In genomic region chr16:29745853-29746345, GRCh38 we compare ENCODE assay signal across 10 cellular contexts. TPM values are rescaled to one million over a fixed set of nuclear protein-coding genes. Genes with fewer than 3 reads are reported as not detected.
DNase-seq lines count a peak whose midpoint lies in the region; ATAC-seq and TF ChIP-seq lines count a peak whose summit lies in the region.
"Had no signal": no experiment of that assay in that cellular context is flagged by ENCODE, and none has a peak within 500 bp of the region (broad histone marks: within the 10 kb centered on the region; RNA-seq: fewer than 3 reads in every experiment).

A gene with protein sequence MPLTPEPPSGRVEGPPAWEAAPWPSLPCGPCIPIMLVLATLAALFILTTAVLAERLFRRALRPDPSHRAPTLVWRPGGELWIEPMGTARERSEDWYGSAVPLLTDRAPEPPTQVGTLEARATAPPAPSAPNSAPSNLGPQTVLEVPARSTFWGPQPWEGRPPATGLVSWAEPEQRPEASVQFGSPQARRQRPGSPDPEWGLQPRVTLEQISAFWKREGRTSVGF (minus strand): TSS chr16:29745990. CDS start chr16:29744951, 1,039 bp downstream.

- peaks cover 42% of the 10 kb centered on the region for H3K36me3 Mint-ChIP-seq in activated B cell treated with CpG ODN at 0.5 μM for 24 hours (ENCODE audit: low read depth)
- H3K36me3 Mint-ChIP-seq in dendritic cell treated with granulocyte-macrophage colony-stimulating factor and Interleukin-4, amounts not matched to agents 40 ng/mL and 50 ng/mL, for 4 days (ENCODE audit: low read depth) = peaks cover 45% of the 10 kb centered on the region

- peak within 1 kb of the TSS in 1 of 4 donors; percentile 14 for H3K27ac ChIP-seq in sigmoid colon

- CTCF ChIA-PET in activated B cell treated with CpG ODN at 0.5 μM for 24 hours (lab: Charles Lee) = interaction anchor here (1.1 kb wide), 1 partner anchor 44 kb away, joined by 4 read pairs; no protein-coding TSS in a partner anchor

- intact Hi-C loops in activated B cell treated with CpG ODN at 0.5 μM for 24 hours (cut with micrococcal nuclease) (loop anchor here (1.0 to 5.0 kb wide), 3 partner anchors 44 to 216 kb away; partner anchors contain the start of genes KIF22 and TMEM219), sigmoid colon (cut with DNase I) (no loop called here)
- intact Hi-C loops in dendritic cell treated with granulocyte-macrophage colony-stimulating factor and Interleukin-4, amounts not matched to agents 40 ng/mL and 50 ng/mL, for 4 days (cut with micrococcal nuclease) = loop anchor here (1.0 to 5.0 kb wide), 2 partner anchors 8 to 36 kb away; no protein-coding TSS in a partner anchor

- TF ChIP-seq EP300 in sigmoid colon (IDR thresholded peaks at IDR 0.05) = no peak

- no peaks in the 10 kb centered on the region for H3K9me3 ChIP-seq in sigmoid colon

- TF ChIP-seq CTCF in activated B cell treated with CpG ODN at 0.5 μM for 24 hours (IDR thresholded peaks at IDR 0.05) (no peak), sigmoid colon (IDR thresholded peaks at IDR 0.05) (no peak)

- peaks cover 0 to 5% (median 0%) of the 10 kb centered on the region in 3 donors for H3K27me3 ChIP-seq in sigmoid colon

- TF ChIP-seq POLR2A in sigmoid colon (IDR thresholded peaks at IDR 0.05) = no peak

- no peaks in the 10 kb centered on the region for H3K36me3 ChIP-seq in sigmoid colon

- no peaks in the 10 kb centered on the region for H3K9me3 Mint-ChIP-seq in activated B cell treated with CpG ODN at 0.5 μM for 24 hours
- H3K9me3 Mint-ChIP-seq in dendritic cell treated with granulocyte-macrophage colony-stimulating factor and Interleukin-4, amounts not matched to agents 40 ng/mL and 50 ng/mL, for 4 days = no peaks in the 10 kb centered on the region

- peak within 1 kb of the TSS; percentile 96 for H3K27ac Mint-ChIP-seq in activated B cell treated with CpG ODN at 0.5 μM for 24 hours
- peak within 1 kb of the TSS; percentile 96 for H3K27ac Mint-ChIP-seq in dendritic cell treated with granulocyte-macrophage colony-stimulating factor and Interleukin-4, amounts not matched to agents 40 ng/mL and 50 ng/mL, for 4 days

- 50 to 88% methylated on average over 12 of the region's 12 CpGs for WGBS in sigmoid colon, 2 donors

- H3K27me3 Mint-ChIP-seq in activated B cell treated with CpG ODN at 0.5 μM for 24 hours = no peaks in the 10 kb centered on the region
- peaks cover 3% of the 10 kb centered on the region for H3K27me3 Mint-ChIP-seq in dendritic cell treated with granulocyte-macrophage colony-stimulating factor and Interleukin-4, amounts not matched to agents 40 ng/mL and 50 ng/mL, for 4 days

- DNase-seq in activated B cell treated with CpG ODN at 0.5 μM for 24 hours (peak; percentile 80), sigmoid colon (peak; percentile 76), NCI-H2029 treated with DMSO at 0.1 percent for 48 hours (lab: John Stamatoyannopoulos, UW) (no peak), DMS79 (lab: John Stamatoyannopoulos, UW) (no peak), kidney tubule cell (ENCODE audit: low spot score) (no peak)

- H3K4me1 Mint-ChIP-seq in activated B cell treated with CpG ODN at 0.5 μM for 24 hours = peaks cover 65% of the 10 kb centered on the region
- peaks cover 53% of the 10 kb centered on the region for H3K4me1 Mint-ChIP-seq in dendritic cell treated with granulocyte-macrophage colony-stimulating factor and Interleukin-4, amounts not matched to agents 40 ng/mL and 50 ng/mL, for 4 days (ENCODE audit: low read depth)

- peak within 1 kb of the TSS in 2 of 4 donors; percentile 28 to 40 for H3K4me3 ChIP-seq in sigmoid colon

- ATAC-seq in GM19035 (IDR thresholded peaks at IDR 0.05; ENCODE audit: unreplicated experiment) = peak; percentile 77
- peak; percentile 77 for ATAC-seq in HG03439 (IDR thresholded peaks at IDR 0.05; ENCODE audit: unreplicated experiment)
- ATAC-seq in activated B cell treated with CpG ODN at 0.5 μM for 24 hours (ENCODE audit: low read depth) = peak; percentile 86

- peak within 1 kb of the TSS; percentile 94 for H3K4me3 Mint-ChIP-seq in activated B cell treated with CpG ODN at 0.5 μM for 24 hours
- H3K4me3 Mint-ChIP-seq in dendritic cell treated with granulocyte-macrophage colony-stimulating factor and Interleukin-4, amounts not matched to agents 40 ng/mL and 50 ng/mL, for 4 days = peak within 1 kb of the TSS; percentile 100

- H3K4me1 ChIP-seq in sigmoid colon = no peaks in the 10 kb centered on the region

- POLR2A ChIA-PET in activated B cell treated with CpG ODN at 0.5 μM for 24 hours (lab: Charles Lee) = interaction anchor here (0.5 to 1.4 kb wide), 15 partner anchors 9 to 1159 kb away, joined by 3 to 12 read pairs (median 3); partner anchors contain the start of genes KIF22 and ZG16

RNA-seq across cellular contexts. Expression of the gene that starts here (rescaled TPM):
- total RNA-seq in activated B cell treated with CpG ODN at 0.5 μM for 24 hours (20.4 and 22.5 TPM in 2 replicates), sigmoid colon (1 to 10 TPM in 2 of 4 donors, under 1 TPM in 2; 0.82 to 2.5 (median 1.0) TPM)
- polyA plus RNA-seq in sigmoid colon = 10 to 100 TPM in 1 of 3 donors, under 1 TPM in 1, not detected in 1; 0.46 to 10.1 TPM
- total RNA-seq: pulmonary artery endothelial cell, SK-MEL-5 had no signal

Comparison
In these comparisons a context has a peak if more than half of its experiments do, and no peak if none do; other contexts are left out.
1. DNase-seq: peak in activated B cell treated with CpG ODN at 0.5 μM for 24 hours (single experiment) and sigmoid colon (single experiment); none in NCI-H2029 treated with DMSO at 0.1 percent for 48 hours (single experiment), DMS79 (single experiment) and kidney tubule cell (single experiment).
2. Peak in every context shown above with its lines, with median percentiles within 50 percentile points of each other: ATAC-seq.